ENCODE assay signal across 16 cellular contexts in genomic region chr9:75624984-75625383, GRCh38.
DNase-seq lines count a peak whose midpoint lies in the region; ATAC-seq and TF ChIP-seq lines count a peak whose summit lies in the region.
"Had no signal": no experiment of that assay in that cellular context is flagged by ENCODE, and none has a peak within 500 bp of the region (broad histone marks: within the 10 kb centered on the region; RNA-seq: fewer than 3 reads in every experiment).

No MANE protein-coding gene starts in this region.

- no peak for TF ChIP-seq EP300 in upper lobe of left lung (IDR thresholded peaks at IDR 0.05)

- H3K4me1 ChIP-seq in left ventricle myocardium inferior (no peaks in the 10 kb centered on the region), colonic mucosa (no peaks in the 10 kb centered on the region), upper lobe of left lung (no peaks in the 10 kb centered on the region)
- H3K4me1 ChIP-seq: SJCRH30 had no signal

- H3K36me3 ChIP-seq in left ventricle myocardium inferior = no peaks in the 10 kb centered on the region
- H3K36me3 ChIP-seq in colonic mucosa = no peaks in the 10 kb centered on the region
- H3K36me3 ChIP-seq in upper lobe of left lung = no peaks in the 10 kb centered on the region
- H3K36me3 ChIP-seq: SJCRH30 had no signal

- DNase-seq in Right ventricle myocardium inferior (ENCODE audit: missing footprints) (peak; percentile 46), left ventricle myocardium inferior (no peak), MV-4-11 (lab: John Stamatoyannopoulos, UW) (peak; percentile 71), colonic mucosa (peak; percentile 69), pons (ENCODE audit: low spot score) (peak; percentile 15), NCI-H1930 (lab: John Stamatoyannopoulos, UW) (no peak), upper lobe of left lung (no peak)
- DNase-seq in naive thymus-derived CD8-positive, alpha-beta T cell = no peak
- DNase-seq: DMS 273 treated with DMSO at 0.1 percent for 48 hours, GOT3, NCI-H1105 treated with DMSO at 0.1 percent for 48 hours, NCI-H2081, NCI-H226, NCI-H526 treated with DMSO at 0.1 percent for 48 hours, SJCRH30 had no signal

- H3K4me3 ChIP-seq in left ventricle myocardium inferior (no peak overlapping the region), colonic mucosa (no peak overlapping the region), upper lobe of left lung (no peak overlapping the region)
- H3K4me3 ChIP-seq: K562, SJCRH30 had no signal

- H3K27me3 ChIP-seq in left ventricle myocardium inferior (ENCODE audit: low read depth) (no peaks in the 10 kb centered on the region), colonic mucosa (no peaks in the 10 kb centered on the region), upper lobe of left lung (no peaks in the 10 kb centered on the region)
- H3K27me3 ChIP-seq: SJCRH30 had no signal

- H3K36me3 Mint-ChIP-seq in naive thymus-derived CD8-positive, alpha-beta T cell = no peaks in the 10 kb centered on the region

- POLR2A ChIA-PET in naive thymus-derived CD8-positive, alpha-beta T cell (lab: Charles Lee) = no interaction called here

- H3K27ac Mint-ChIP-seq in naive thymus-derived CD8-positive, alpha-beta T cell = no peak overlapping the region

- ATAC-seq in Right ventricle myocardium inferior (peak; percentile 39), upper lobe of left lung (ENCODE audit: low FRiP score in 2 of 2) (no peak)
- no peak for ATAC-seq in naive thymus-derived CD8-positive, alpha-beta T cell
- ATAC-seq: K562 had no signal

- H3K27ac ChIP-seq in left ventricle myocardium inferior (replicated peaks) = no peak overlapping the region
- H3K27ac ChIP-seq in colonic mucosa = no peak overlapping the region
- no peak overlapping the region for H3K27ac ChIP-seq in upper lobe of left lung
- H3K27ac ChIP-seq: SJCRH30 had no signal

- WGBS in upper lobe of left lung, 2 donors = 0 to 47% methylated on average over 1 to 3 of the region's 3 CpGs

- no peak overlapping the region for H3K4me3 Mint-ChIP-seq in naive thymus-derived CD8-positive, alpha-beta T cell

- no peak overlapping the region for H3K9ac ChIP-seq in colonic mucosa (ENCODE audit: low read depth in 2 of 2, low read length in 2 of 2)

- TF ChIP-seq POLR2A in upper lobe of left lung (IDR thresholded peaks at IDR 0.05) = no peak

- H3K9me3 Mint-ChIP-seq in naive thymus-derived CD8-positive, alpha-beta T cell = peaks cover 0 to 9% (median 0%) of the 10 kb centered on the region in 9 donors

- intact Hi-C loops in Right ventricle myocardium inferior (cut with DNase I) (loop anchor here (5.0 kb wide), 1 partner anchor 232 kb away; no protein-coding TSS in a partner anchor), left ventricle myocardium inferior (cut with micrococcal nuclease) (no loop called here), colonic mucosa (cut with DNase I) (no loop called here)

- peaks cover 6% of the 10 kb centered on the region for H3K9me3 ChIP-seq in left ventricle myocardium inferior (replicated peaks)
- no peaks in the 10 kb centered on the region for H3K9me3 ChIP-seq in colonic mucosa
- no peaks in the 10 kb centered on the region for H3K9me3 ChIP-seq in upper lobe of left lung
- H3K9me3 ChIP-seq: SJCRH30 had no signal

- TF ChIP-seq CTCF in left ventricle myocardium inferior (IDR thresholded peaks at IDR 0.05; ENCODE audit: borderline replicate concordance) (no peak), colonic mucosa (IDR thresholded peaks at IDR 0.05) (no peak), upper lobe of left lung (IDR thresholded peaks at IDR 0.05) (no peak)

- peaks cover 16 to 86% (median 32%) of the 10 kb centered on the region in 5 donors for H3K27me3 Mint-ChIP-seq in naive thymus-derived CD8-positive, alpha-beta T cell

- no peaks in the 10 kb centered on the region for H3K4me1 Mint-ChIP-seq in naive thymus-derived CD8-positive, alpha-beta T cell

Comparison
In these comparisons a context has a peak if more than half of its experiments do, and no peak if none do; other contexts are left out.
1. DNase-seq: peak in Right ventricle myocardium inferior (single experiment), MV-4-11 (single experiment), colonic mucosa (single experiment) and pons (single experiment); none in left ventricle myocardium inferior (single experiment), naive thymus-derived CD8-positive, alpha-beta T cell (0 of 10), NCI-H1930 (0 of 2) and upper lobe of left lung (0 of 2).